Comparison of ENCODE assay signal across 15 cellular contexts in the genomic region with DNA sequence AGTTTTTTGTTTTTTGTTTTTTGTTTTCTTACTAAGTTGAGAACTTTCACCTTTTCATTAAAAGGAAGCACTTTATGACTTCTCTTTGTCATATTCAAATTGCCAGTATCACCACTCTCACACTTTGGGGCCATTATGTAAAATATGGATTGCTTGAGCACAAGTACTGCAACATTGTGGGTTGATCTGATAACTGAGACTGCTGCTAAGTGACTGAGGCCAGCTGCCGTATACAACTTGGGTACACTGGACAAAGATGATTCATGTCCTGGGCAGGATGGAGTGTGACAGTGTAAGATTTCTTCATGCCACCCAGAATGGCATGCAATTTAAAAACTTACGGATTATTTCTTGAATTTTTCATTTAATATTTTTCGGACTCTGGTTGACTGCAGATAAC.
"Had no signal": no experiment of that assay in that cellular context is flagged by ENCODE, and none has a peak within 500 bp of the region (broad histone marks: within the 10 kb centered on the region; RNA-seq: fewer than 3 reads in every experiment).

No MANE protein-coding gene starts in this region.

- H3K4me3 ChIP-seq: body of pancreas, hepatocyte, pancreas, transverse colon had no signal

- H3K9me3 Mint-ChIP-seq: effector memory CD8-positive, alpha-beta T cell; T-helper 1 cell treated with Interleukin-12 subunit alpha and Interleukin-12 subunit beta and Interleukin-4 antibody, amounts not matched to agents 30 μg/mL and 1 μg/mL, for 36 hours had no signal

- H3K9me3 ChIP-seq: body of pancreas, pancreas, transverse colon had no signal

- H3K27ac Mint-ChIP-seq: T-helper 1 cell treated with Interleukin-12 subunit alpha and Interleukin-12 subunit beta and Interleukin-4 antibody, amounts not matched to agents 30 μg/mL and 1 μg/mL, for 36 hours had no signal

- H3K4me2 ChIP-seq: hepatocyte had no signal

- ATAC-seq: body of pancreas; effector memory CD8-positive, alpha-beta T cell; pancreas had no signal

- H3K27me3 ChIP-seq: body of pancreas, hepatocyte, pancreas, transverse colon had no signal

- H3K27ac ChIP-seq: body of pancreas, epithelial cell of prostate, hepatocyte, pancreas, transverse colon had no signal

- H2AFZ ChIP-seq: hepatocyte had no signal

- DNase-seq: activated CD4-positive, CD25-positive, alpha-beta regulatory T cell; activated CD8-positive, alpha-beta memory T cell treated with anti-CD3 and anti-CD28 coated beads for 24 hours; activated naive CD4-positive, alpha-beta T cell treated with Interleukin-2 at 50 U/mL for 16 hours; amniotic stem cell; body of pancreas; central memory CD4-positive, alpha-beta T cell; effector memory CD8-positive, alpha-beta T cell; mesendoderm; pancreas; retina; substantia nigra; transverse colon had no signal

- H3K4me3 Mint-ChIP-seq: effector memory CD8-positive, alpha-beta T cell; T-helper 1 cell treated with Interleukin-12 subunit alpha and Interleukin-12 subunit beta and Interleukin-4 antibody, amounts not matched to agents 30 μg/mL and 1 μg/mL, for 36 hours had no signal

- H3K27me3 Mint-ChIP-seq: effector memory CD8-positive, alpha-beta T cell had no signal
